ENCODE assay signal across 24 cellular contexts in the genomic region with DNA sequence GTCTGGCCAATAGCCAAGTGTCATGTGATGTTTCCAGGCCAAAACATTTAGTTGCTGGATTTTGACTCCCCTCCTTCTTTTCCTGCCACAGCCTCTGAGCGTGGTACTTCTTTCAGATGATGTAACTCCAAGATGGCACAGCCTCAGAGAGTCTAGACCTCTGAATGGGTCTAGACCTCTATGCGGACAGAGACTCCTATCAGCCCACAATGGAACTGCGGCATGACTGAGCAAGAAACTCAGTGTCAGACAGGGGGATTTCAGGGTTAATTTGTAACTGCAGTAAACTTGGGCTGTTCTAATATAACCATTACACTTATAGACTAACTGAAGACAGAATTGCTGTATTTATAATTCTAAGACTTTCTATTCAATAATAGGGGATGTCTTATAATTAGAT. TPM values are rescaled to one million over a fixed set of nuclear protein-coding genes. Genes with fewer than 3 reads are reported as not detected.
DNase-seq lines count a peak whose midpoint lies in the region; TF ChIP-seq lines count a peak whose summit lies in the region.
"Had no signal": no experiment of that assay in that cellular context is flagged by ENCODE, and none has a peak within 500 bp of the region (broad histone marks: within the 10 kb centered on the region; RNA-seq: fewer than 3 reads in every experiment).

No MANE protein-coding gene starts in this region.

- TF ChIP-seq CTCF in WERI-Rb-1 (IDR thresholded peaks at IDR 0.05; ENCODE audit: low read depth, low read length), result peak; percentile 16; the same call in 1 of the 2 replicates

- no peaks in the 10 kb centered on the region for H3K9me3 ChIP-seq in WERI-Rb-1 (ENCODE audit: severe bottlenecking)
- H3K9me3 ChIP-seq: esophagus muscularis mucosa, heart left ventricle, stomach had no signal

- DNase-seq in NCI-H82 (lab: John Stamatoyannopoulos, UW) (peak; percentile 22), NCI-H82 treated with DMSO at 0.1 percent for 48 hours (lab: John Stamatoyannopoulos, UW; ENCODE audit: unreplicated experiment) (no peak), WERI-Rb-1 (no peak), glomerular visceral epithelial cell (ENCODE audit: extremely low spot score) (peak; percentile 3), renal cortical epithelial cell (ENCODE audit: low read depth) (peak; percentile 53), NCI-H524 treated with DMSO at 0.1 percent for 48 hours (lab: John Stamatoyannopoulos, UW) (no peak), NCI-H510A treated with DMSO at 0.1 percent for 48 hours (lab: John Stamatoyannopoulos, UW) (no peak)
- no peak for DNase-seq in stimulated activated CD4-positive, alpha-beta T cell treated with anti-CD3 and anti-CD28 coated beads, Interleukin-4, amount 100 ng/mL, for 4 hours
- DNase-seq: 8988T; activated CD4-positive, alpha-beta T cell treated with anti-CD3 and anti-CD28 coated beads for 48 hours; activated CD8-positive, alpha-beta memory T cell treated with anti-CD3 and anti-CD28 coated beads, Interleukin-2, amount 50 U/mL, for 4 hours; amniotic stem cell; Calu3; caudate nucleus; dorsolateral prefrontal cortex; heart left ventricle; naive B cell; NCI-H187; NCI-H446; SHP77; stimulated activated CD4-positive, alpha-beta T cell treated with anti-CD3 and anti-CD28 coated beads, Interleukin-2, amount 100 ng/mL, for 48 hours; stomach; trophoblast cell had no signal

- H3K27ac ChIP-seq in WERI-Rb-1, result no peak overlapping the region
- H3K27ac ChIP-seq: dorsolateral prefrontal cortex, esophagus muscularis mucosa, heart left ventricle, stomach had no signal

- no peaks in the 10 kb centered on the region for H3K36me3 ChIP-seq in WERI-Rb-1

- H3K4me3 ChIP-seq in WERI-Rb-1 (ENCODE audit: low read depth, low read length), result no peak overlapping the region
- H3K4me3 ChIP-seq: dorsolateral prefrontal cortex, esophagus muscularis mucosa, heart left ventricle, stomach had no signal

- no peaks in the 10 kb centered on the region for H3K27me3 ChIP-seq in WERI-Rb-1 (ENCODE audit: insufficient read depth, low read depth, severe bottlenecking)
- H3K27me3 ChIP-seq: dorsolateral prefrontal cortex, esophagus muscularis mucosa, heart left ventricle, stomach had no signal

RNA-seq across cellular contexts. Expression of a gene that starts 42.6 kb away (rescaled TPM):
- 87.5 and 140 TPM in 2 replicates for total RNA-seq in renal cortical epithelial cell

Comparison
In these comparisons a context has a peak if more than half of its experiments do, and no peak if none do; other contexts are left out.
1. DNase-seq: peak in NCI-H82 (single experiment), glomerular visceral epithelial cell (single experiment) and renal cortical epithelial cell (single experiment); none in NCI-H82 treated with DMSO at 0.1 percent for 48 hours (single experiment), WERI-Rb-1 (single experiment), stimulated activated CD4-positive, alpha-beta T cell treated with anti-CD3 and anti-CD28 coated beads, Interleukin-4, amount 100 ng/mL, for 4 hours (0 of 2), NCI-H524 treated with DMSO at 0.1 percent for 48 hours (single experiment) and NCI-H510A treated with DMSO at 0.1 percent for 48 hours (single experiment).